Comparison of ENCODE assay signal across 1 cellular context in the genomic region with DNA sequence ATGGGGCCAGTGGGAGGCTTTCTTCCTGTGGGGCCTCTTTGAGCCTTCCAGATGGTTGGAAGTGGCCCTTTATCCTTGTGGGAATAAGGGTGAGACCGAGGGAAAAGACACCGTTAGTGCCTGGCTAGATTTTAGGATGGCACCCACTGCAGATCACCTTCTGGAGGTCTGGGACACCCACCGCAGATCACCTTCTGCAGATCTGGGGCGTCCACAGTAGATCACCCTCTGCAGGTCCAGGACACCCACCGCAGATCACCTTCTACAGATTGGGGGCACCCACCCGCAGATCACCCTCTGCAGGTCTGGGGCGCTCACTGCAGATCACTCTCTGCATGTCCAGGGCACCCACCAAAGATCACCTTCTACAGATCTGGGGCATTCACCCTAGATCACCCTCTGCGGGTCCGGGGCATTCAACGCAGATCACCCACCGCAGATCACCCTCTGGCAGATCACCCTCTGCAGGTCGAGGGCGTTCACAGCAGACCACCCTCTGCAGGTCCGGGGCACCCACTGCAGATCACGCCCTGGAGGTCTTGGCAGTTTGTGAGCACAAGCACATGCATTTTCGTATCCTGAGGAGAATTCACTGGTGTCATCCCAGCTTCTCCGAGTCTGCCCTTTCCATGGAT.
TF ChIP-seq lines count a peak whose summit lies in the region.

No MANE protein-coding gene starts in this region.

TF ChIP-seq in HEK293, 187 proteins besides CTCF, POLR2A, EP300 and RAD21 (continued from another document):
- TF ChIP-seq SCRT2 (tag by site-specific recombination; IDR thresholded peaks at IDR 0.05) (no peak), ZNF830 (tag by site-specific recombination; IDR thresholded peaks at IDR 0.05; ENCODE audit: low read depth) (no peak), ZNF19 (tag by site-specific recombination; IDR thresholded peaks at IDR 0.05; ENCODE audit: low read depth) (no peak), ZNF629 (tag by site-specific recombination; IDR thresholded peaks at IDR 0.05) (no peak)
- TF ChIP-seq, protein P1, sequence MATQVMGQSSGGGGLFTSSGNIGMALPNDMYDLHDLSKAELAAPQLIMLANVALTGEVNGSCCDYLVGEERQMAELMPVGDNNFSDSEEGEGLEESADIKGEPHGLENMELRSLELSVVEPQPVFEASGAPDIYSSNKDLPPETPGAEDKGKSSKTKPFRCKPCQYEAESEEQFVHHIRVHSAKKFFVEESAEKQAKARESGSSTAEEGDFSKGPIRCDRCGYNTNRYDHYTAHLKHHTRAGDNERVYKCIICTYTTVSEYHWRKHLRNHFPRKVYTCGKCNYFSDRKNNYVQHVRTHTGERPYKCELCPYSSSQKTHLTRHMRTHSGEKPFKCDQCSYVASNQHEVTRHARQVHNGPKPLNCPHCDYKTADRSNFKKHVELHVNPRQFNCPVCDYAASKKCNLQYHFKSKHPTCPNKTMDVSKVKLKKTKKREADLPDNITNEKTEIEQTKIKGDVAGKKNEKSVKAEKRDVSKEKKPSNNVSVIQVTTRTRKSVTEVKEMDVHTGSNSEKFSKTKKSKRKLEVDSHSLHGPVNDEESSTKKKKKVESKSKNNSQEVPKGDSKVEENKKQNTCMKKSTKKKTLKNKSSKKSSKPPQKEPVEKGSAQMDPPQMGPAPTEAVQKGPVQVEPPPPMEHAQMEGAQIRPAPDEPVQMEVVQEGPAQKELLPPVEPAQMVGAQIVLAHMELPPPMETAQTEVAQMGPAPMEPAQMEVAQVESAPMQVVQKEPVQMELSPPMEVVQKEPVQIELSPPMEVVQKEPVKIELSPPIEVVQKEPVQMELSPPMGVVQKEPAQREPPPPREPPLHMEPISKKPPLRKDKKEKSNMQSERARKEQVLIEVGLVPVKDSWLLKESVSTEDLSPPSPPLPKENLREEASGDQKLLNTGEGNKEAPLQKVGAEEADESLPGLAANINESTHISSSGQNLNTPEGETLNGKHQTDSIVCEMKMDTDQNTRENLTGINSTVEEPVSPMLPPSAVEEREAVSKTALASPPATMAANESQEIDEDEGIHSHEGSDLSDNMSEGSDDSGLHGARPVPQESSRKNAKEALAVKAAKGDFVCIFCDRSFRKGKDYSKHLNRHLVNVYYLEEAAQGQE (tag by site-specific recombination; IDR thresholded peaks at IDR 0.05), result no peak
